In genomic region chr6:105430685-105431084, GRCh38 we compare ENCODE assay signal across 21 cellular contexts.
"Had no signal": no experiment of that assay in that cellular context is flagged by ENCODE, and none has a peak within 500 bp of the region (broad histone marks: within the 10 kb centered on the region; RNA-seq: fewer than 3 reads in every experiment).

No MANE protein-coding gene starts in this region.

- H3K27me3 ChIP-seq: brain microvascular endothelial cell, esophagus muscularis mucosa, gastrocnemius medialis, sigmoid colon, testis had no signal

- FAIRE-seq: islet of Langerhans had no signal

- H3K4me1 Mint-ChIP-seq: activated B cell treated with CpG ODN at 0.5 μM for 24 hours; activated naive CD4-positive, alpha-beta T cell treated with anti-CD3 and anti-CD28 coated beads, Interleukin-2, amount 50 U/mL, for 24 hours; memory B cell; T-helper 17 cell had no signal

- H3K4me3 ChIP-seq: esophagus muscularis mucosa, gastrocnemius medialis, heart right ventricle, left ventricle myocardium inferior, psoas muscle, sigmoid colon, testis had no signal

- H3K4me3 Mint-ChIP-seq: activated B cell treated with CpG ODN at 0.5 μM for 24 hours; activated naive CD4-positive, alpha-beta T cell treated with anti-CD3 and anti-CD28 coated beads, Interleukin-2, amount 50 U/mL, for 24 hours; dendritic cell treated with granulocyte-macrophage colony-stimulating factor and Interleukin-4, amounts not matched to agents 40 ng/mL and 50 ng/mL, for 4 days; endodermal cell; memory B cell; nephron progenitor cell; T-helper 17 cell had no signal

- H3K9me3 Mint-ChIP-seq: activated B cell treated with CpG ODN at 0.5 μM for 24 hours; activated naive CD4-positive, alpha-beta T cell treated with anti-CD3 and anti-CD28 coated beads, Interleukin-2, amount 50 U/mL, for 24 hours; endodermal cell; memory B cell; nephron progenitor cell had no signal

- H3K9me3 ChIP-seq: esophagus muscularis mucosa, gastrocnemius medialis, heart right ventricle, left ventricle myocardium inferior, psoas muscle, sigmoid colon, testis had no signal

- H3K4me1 ChIP-seq: gastrocnemius medialis, psoas muscle had no signal

- ATAC-seq: gastrocnemius medialis; heart right ventricle; psoas muscle; stimulated activated naive CD8-positive, alpha-beta T cell treated with anti-CD3 and anti-CD28 coated beads, Interleukin-15, Interleukin-2, amounts not matched to agents 100 U/mL and 50 U/mL, for 24 hours; T-helper 17 cell had no signal

- DNase-seq: activated B cell treated with CpG ODN at 0.5 μM for 24 hours; activated CD4-positive, alpha-beta T cell treated with anti-CD3 and anti-CD28 coated beads, Interleukin-2, amount 50 U/mL, for 1 hour; activated effector memory CD4-positive, alpha-beta T cell treated with Interleukin-2 at 50 U/mL for 16 hours; gastrocnemius medialis; left ventricle myocardium inferior; nephron progenitor cell; psoas muscle; sigmoid colon; stimulated activated CD4-positive, alpha-beta T cell treated with anti-CD3 and anti-CD28 coated beads, Interleukin-4, amount 100 ng/mL, for 1 hour; stimulated activated CD8-positive, alpha-beta memory T cell treated with anti-CD3 and anti-CD28 coated beads, Interleukin-4, amount 100 ng/mL, for 48 hours; T-helper 17 cell; testis had no signal

- H3K27ac ChIP-seq: brain microvascular endothelial cell, esophagus muscularis mucosa, gastrocnemius medialis, heart right ventricle, left ventricle myocardium inferior, psoas muscle, sigmoid colon, testis had no signal

- H3K27me3 Mint-ChIP-seq: activated naive CD4-positive, alpha-beta T cell treated with anti-CD3 and anti-CD28 coated beads, Interleukin-2, amount 50 U/mL, for 24 hours; dendritic cell treated with granulocyte-macrophage colony-stimulating factor and Interleukin-4, amounts not matched to agents 40 ng/mL and 50 ng/mL, for 4 days; T-helper 17 cell had no signal

- H3K36me3 ChIP-seq: brain microvascular endothelial cell, esophagus muscularis mucosa, gastrocnemius medialis, heart right ventricle, left ventricle myocardium inferior, sigmoid colon had no signal

- H3K36me3 Mint-ChIP-seq: activated naive CD4-positive, alpha-beta T cell treated with anti-CD3 and anti-CD28 coated beads, Interleukin-2, amount 50 U/mL, for 24 hours; memory B cell had no signal

- H3K27ac Mint-ChIP-seq: activated B cell treated with CpG ODN at 0.5 μM for 24 hours; activated naive CD4-positive, alpha-beta T cell treated with anti-CD3 and anti-CD28 coated beads, Interleukin-2, amount 50 U/mL, for 24 hours; dendritic cell treated with granulocyte-macrophage colony-stimulating factor and Interleukin-4, amounts not matched to agents 40 ng/mL and 50 ng/mL, for 4 days; endodermal cell; memory B cell; nephron progenitor cell; T-helper 17 cell had no signal
